8 cellular contexts compared by ENCODE assay signal in genomic region chr22:25110596-25110845, GRCh38.
A peak's percentile ranks its signal among the peaks of the same experiment; 100 is the strongest.
DNase-seq lines count a peak whose midpoint lies in the region; ATAC-seq, FAIRE-seq and TF ChIP-seq lines count a peak whose summit lies in the region.

No MANE protein-coding gene starts in this region.

- H3K27me3 ChIP-seq in Peyer's patch, result no peaks in the 10 kb centered on the region

- H3K4me3 ChIP-seq in Peyer's patch, result peak overlapping the region in 3 of 4 donors; percentile 47 to 57 (median 52)

- TF ChIP-seq CTCF in Peyer's patch (IDR thresholded peaks at IDR 0.05) (no peak), osteocyte (IDR thresholded peaks at IDR 0.05) (no peak)

- H3K9me3 Mint-ChIP-seq in osteocyte (ENCODE audit: unreplicated experiment), result peaks cover 4% of the 10 kb centered on the region

- H3K36me3 ChIP-seq in Peyer's patch, result no peaks in the 10 kb centered on the region

- H3K27ac ChIP-seq in Peyer's patch (peak overlapping the region in 2 of 4 donors; percentile 65 to 69), epithelial cell of prostate (peak overlapping the region; percentile 72)

- H3K4me3 Mint-ChIP-seq in osteocyte (ENCODE audit: unreplicated experiment), result peak overlapping the region; percentile 71

- H3K9me3 ChIP-seq in Peyer's patch, result no peaks in the 10 kb centered on the region

- peaks cover 0 to 27% (median 3%) of the 10 kb centered on the region in 4 donors for H3K4me1 ChIP-seq in Peyer's patch

- FAIRE-seq in GM12892 (lab: Jason Lieb, UNC), result no peak

- H3K4me1 Mint-ChIP-seq in osteocyte (ENCODE audit: unreplicated experiment), result peaks cover 19% of the 10 kb centered on the region

- TF ChIP-seq POLR2A in Peyer's patch (IDR thresholded peaks at IDR 0.05) (no peak), GM12892 (IDR thresholded peaks at IDR 0.05; ENCODE audit: low read depth, low read length) (no peak)

- H3K36me3 Mint-ChIP-seq in osteocyte (ENCODE audit: unreplicated experiment), result no peaks in the 10 kb centered on the region

- H3K27me3 Mint-ChIP-seq in osteocyte (ENCODE audit: unreplicated experiment), result peaks cover 3% of the 10 kb centered on the region

- in situ Hi-C loops in G401 (cut with HindIII; ENCODE audit: low sequenced_read_pairs), result loop anchor here (5.0 kb wide), 1 partner anchor 33 kb away; no protein-coding TSS in a partner anchor

- peak; percentile 83 for DNase-seq in COLO829 (ENCODE audit: low spot score)
- no peak for DNase-seq in Peyer's patch
- no peak for DNase-seq in epithelial cell of prostate (ENCODE audit: low read depth, low spot score)
- no peak for DNase-seq in osteocyte (ENCODE audit: extremely low spot score, unreplicated experiment)
- DNase-seq in islet precursor cell, result no peak
- DNase-seq in G401 (ENCODE audit: low spot score), result no peak
- DNase-seq in GM12892 (ENCODE audit: insufficient read length), result no peak

- ATAC-seq in HG02981 (IDR thresholded peaks at IDR 0.05; ENCODE audit: unreplicated experiment), result no peak

- H3K27ac Mint-ChIP-seq in osteocyte (ENCODE audit: unreplicated experiment), result peak overlapping the region; percentile 97
